8 cellular contexts compared by ENCODE assay signal in the genomic region with DNA sequence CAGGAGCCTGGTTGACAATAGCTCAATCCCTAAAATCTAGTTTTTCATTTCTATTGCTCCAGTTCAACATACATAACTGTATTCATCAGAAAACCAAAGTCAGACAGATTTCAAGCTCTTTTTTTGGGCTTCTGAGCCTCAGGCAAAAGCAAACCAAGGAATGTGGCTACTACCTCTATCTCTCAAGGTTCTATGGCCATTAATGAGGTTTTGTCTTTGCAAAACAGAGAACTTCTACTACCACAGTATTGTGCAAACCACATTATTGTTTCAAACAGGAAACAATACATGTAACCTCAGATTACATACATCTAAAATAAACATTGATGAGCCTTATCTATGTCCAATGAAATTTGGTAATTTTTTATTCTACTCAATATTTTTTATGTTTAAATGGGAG.
"Had no signal": no experiment of that assay in that cellular context is flagged by ENCODE, and none has a peak within 500 bp of the region (broad histone marks: within the 10 kb centered on the region; RNA-seq: fewer than 3 reads in every experiment).

No MANE protein-coding gene starts in this region.

- H2AFZ ChIP-seq: GM23248 had no signal

- H3K9ac ChIP-seq: GM23248 had no signal

- H3K36me3 ChIP-seq: HAP-1 had no signal

- ATAC-seq: HCT116, HepG2 had no signal

- DNase-seq: GM23248, GOT3, H7, HFFc6 had no signal

- H3K9me3 ChIP-seq: HAP-1 had no signal

- H3K4me3 ChIP-seq: GM23248, HAP-1 had no signal

- H3K27ac ChIP-seq: GM23248, HL-60 had no signal

- H3K4me1 ChIP-seq: HAP-1 had no signal
